ENCODE assay signal across 8 cellular contexts in genomic region chr19:48110350-48110966, GRCh38.
DNase-seq lines count a peak whose midpoint lies in the region; ATAC-seq and TF ChIP-seq lines count a peak whose summit lies in the region.

Gene PLA2G4C, minus strand, starts transcription at chr19:48110817. Its CDS starts 4,288 bp downstream, at chr19:48106529.

- H2AFZ ChIP-seq in OCI-LY3 (ENCODE audit: low read depth, low read length), result peak within 1 kb of the TSS; percentile 98

- no peaks in the 10 kb centered on the region for H3K27me3 ChIP-seq in OCI-LY3 (ENCODE audit: low read depth, low read length)

- H3K9ac ChIP-seq in OCI-LY3 (ENCODE audit: low read length), result peak within 1 kb of the TSS; percentile 94

- H3K27ac ChIP-seq in 22Rv1, result peak within 1 kb of the TSS; percentile 88
- H3K27ac ChIP-seq in OCI-LY3 (ENCODE audit: low read length), result peak within 1 kb of the TSS; percentile 74

- H3K4me3 ChIP-seq in OCI-LY3 (ENCODE audit: low read length) (peak within 1 kb of the TSS; percentile 95), epithelial cell of esophagus (ENCODE audit: low read length) (peak within 1 kb of the TSS; percentile 27)

- ATAC-seq in GM18868 (IDR thresholded peaks at IDR 0.05; ENCODE audit: unreplicated experiment), result peak; percentile 45

- peaks cover 8% of the 10 kb centered on the region for H3K36me3 ChIP-seq in OCI-LY3 (replicated peaks; ENCODE audit: low read depth, low read length)

- no peaks in the 10 kb centered on the region for H3K9me3 ChIP-seq in OCI-LY3 (ENCODE audit: insufficient read depth, low read length)

- peak within 1 kb of the TSS; percentile 85 for H3K4me2 ChIP-seq in OCI-LY3 (ENCODE audit: low read length)

- DNase-seq in HuH-7 (ENCODE audit: low spot score) (peak; percentile 99), activated T-cell treated with anti-CD3 and anti-CD28 coated beads for 4 hours (peak; percentile 71), epithelial cell of esophagus (ENCODE audit: low read depth) (peak; percentile 86), middle frontal gyrus (ENCODE audit: extremely low spot score, low spot score) (peak; percentile 82)
- DNase-seq in stimulated activated CD8-positive, alpha-beta memory T cell treated with anti-CD3 and anti-CD28 coated beads, Interleukin-15, amount 100 ng/mL, for 48 hours (ENCODE audit: low read depth in 2 of 2), result peak; percentile 70 to 73

- TF ChIP-seq CTCF in 22Rv1 (IDR thresholded peaks at IDR 0.05) (no peak), OCI-LY3 (IDR thresholded peaks at IDR 0.05; ENCODE audit: low read depth, low read length) (no peak), epithelial cell of esophagus (IDR thresholded peaks at IDR 0.05; ENCODE audit: insufficient read depth, low read depth, low read length, missing control alignments) (no peak)

- H4K20me1 ChIP-seq in OCI-LY3 (ENCODE audit: insufficient read depth, low read length), result no peaks in the 10 kb centered on the region

- peaks cover 12% of the 10 kb centered on the region for H3K4me1 ChIP-seq in OCI-LY3 (ENCODE audit: low read length)

- no peaks in the 10 kb centered on the region for H3K79me2 ChIP-seq in OCI-LY3 (ENCODE audit: low read length)

Comparison
In these comparisons a context has a peak if more than half of its experiments do, and no peak if none do; other contexts are left out.
1. Peak in every context shown above with its lines: DNase-seq, ATAC-seq, H3K4me3 ChIP-seq and H3K27ac ChIP-seq.